Comparison of ENCODE assay signal across 1 cellular context in genomic region chr19:51547397-51548212, GRCh38.
TF ChIP-seq lines count a peak whose summit lies in the region.

No MANE protein-coding gene starts in this region.

TF ChIP-seq in HepG2, 621 proteins besides CTCF, POLR2A, EP300 and RAD21:
- TF ChIP-seq ZC3H13 (CRISPR knock-in tag; IDR thresholded peaks at IDR 0.05) (no peak), SETDB1 (CRISPR knock-in tag; IDR thresholded peaks at IDR 0.05; ENCODE audit: borderline replicate concordance) (no peak), ZBED4 (CRISPR knock-in tag; IDR thresholded peaks at IDR 0.05; ENCODE audit: borderline replicate concordance) (no peak), ETV5 (CRISPR knock-in tag; IDR thresholded peaks at IDR 0.05; ENCODE audit: borderline replicate concordance) (no peak), NFKBIZ (CRISPR knock-in tag; IDR thresholded peaks at IDR 0.05) (no peak)
- TF ChIP-seq, protein P1, sequence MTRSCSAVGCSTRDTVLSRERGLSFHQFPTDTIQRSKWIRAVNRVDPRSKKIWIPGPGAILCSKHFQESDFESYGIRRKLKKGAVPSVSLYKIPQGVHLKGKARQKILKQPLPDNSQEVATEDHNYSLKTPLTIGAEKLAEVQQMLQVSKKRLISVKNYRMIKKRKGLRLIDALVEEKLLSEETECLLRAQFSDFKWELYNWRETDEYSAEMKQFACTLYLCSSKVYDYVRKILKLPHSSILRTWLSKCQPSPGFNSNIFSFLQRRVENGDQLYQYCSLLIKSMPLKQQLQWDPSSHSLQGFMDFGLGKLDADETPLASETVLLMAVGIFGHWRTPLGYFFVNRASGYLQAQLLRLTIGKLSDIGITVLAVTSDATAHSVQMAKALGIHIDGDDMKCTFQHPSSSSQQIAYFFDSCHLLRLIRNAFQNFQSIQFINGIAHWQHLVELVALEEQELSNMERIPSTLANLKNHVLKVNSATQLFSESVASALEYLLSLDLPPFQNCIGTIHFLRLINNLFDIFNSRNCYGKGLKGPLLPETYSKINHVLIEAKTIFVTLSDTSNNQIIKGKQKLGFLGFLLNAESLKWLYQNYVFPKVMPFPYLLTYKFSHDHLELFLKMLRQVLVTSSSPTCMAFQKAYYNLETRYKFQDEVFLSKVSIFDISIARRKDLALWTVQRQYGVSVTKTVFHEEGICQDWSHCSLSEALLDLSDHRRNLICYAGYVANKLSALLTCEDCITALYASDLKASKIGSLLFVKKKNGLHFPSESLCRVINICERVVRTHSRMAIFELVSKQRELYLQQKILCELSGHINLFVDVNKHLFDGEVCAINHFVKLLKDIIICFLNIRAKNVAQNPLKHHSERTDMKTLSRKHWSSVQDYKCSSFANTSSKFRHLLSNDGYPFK (CRISPR knock-in tag; IDR thresholded peaks at IDR 0.05; ENCODE audit: borderline replicate concordance), result no peak
- TF ChIP-seq, protein P2, sequence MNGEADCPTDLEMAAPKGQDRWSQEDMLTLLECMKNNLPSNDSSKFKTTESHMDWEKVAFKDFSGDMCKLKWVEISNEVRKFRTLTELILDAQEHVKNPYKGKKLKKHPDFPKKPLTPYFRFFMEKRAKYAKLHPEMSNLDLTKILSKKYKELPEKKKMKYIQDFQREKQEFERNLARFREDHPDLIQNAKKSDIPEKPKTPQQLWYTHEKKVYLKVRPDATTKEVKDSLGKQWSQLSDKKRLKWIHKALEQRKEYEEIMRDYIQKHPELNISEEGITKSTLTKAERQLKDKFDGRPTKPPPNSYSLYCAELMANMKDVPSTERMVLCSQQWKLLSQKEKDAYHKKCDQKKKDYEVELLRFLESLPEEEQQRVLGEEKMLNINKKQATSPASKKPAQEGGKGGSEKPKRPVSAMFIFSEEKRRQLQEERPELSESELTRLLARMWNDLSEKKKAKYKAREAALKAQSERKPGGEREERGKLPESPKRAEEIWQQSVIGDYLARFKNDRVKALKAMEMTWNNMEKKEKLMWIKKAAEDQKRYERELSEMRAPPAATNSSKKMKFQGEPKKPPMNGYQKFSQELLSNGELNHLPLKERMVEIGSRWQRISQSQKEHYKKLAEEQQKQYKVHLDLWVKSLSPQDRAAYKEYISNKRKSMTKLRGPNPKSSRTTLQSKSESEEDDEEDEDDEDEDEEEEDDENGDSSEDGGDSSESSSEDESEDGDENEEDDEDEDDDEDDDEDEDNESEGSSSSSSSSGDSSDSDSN (CRISPR knock-in tag; IDR thresholded peaks at IDR 0.05), result no peak
